17 cellular contexts compared by ENCODE assay signal in the genomic region with DNA sequence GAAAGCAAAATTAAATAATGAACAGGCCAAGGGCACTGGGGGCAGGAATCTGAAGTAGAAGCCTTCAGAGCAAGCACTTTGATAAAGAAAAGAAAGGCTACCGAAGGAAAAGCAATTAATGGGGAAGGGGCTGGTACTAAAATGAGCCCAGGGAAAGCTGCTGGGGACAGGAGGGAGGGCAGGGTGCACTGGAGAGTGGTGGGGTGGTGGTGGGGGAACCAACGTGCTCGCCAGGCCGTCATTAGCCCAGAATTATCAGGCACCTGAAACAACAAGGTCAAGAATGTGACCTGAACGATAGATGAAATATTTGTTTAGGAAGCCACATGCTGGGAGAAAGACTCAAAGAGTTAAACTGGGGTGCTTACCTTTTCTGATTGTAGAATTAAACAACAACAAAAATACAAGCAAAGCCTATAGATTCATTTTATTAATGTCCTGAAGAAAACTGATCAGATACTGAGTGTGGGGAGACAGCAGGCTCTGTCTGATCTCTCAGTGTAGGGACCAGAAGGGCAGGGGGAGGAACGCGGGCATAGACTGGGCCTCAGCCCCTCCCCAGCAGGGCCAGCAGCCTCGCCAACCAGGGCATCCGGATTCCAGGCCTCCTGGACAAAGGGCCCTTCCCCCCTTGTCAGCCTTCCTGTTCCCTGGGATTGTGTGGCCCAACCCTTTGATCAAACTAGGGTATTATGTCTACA.
DNase-seq lines count a peak whose midpoint lies in the region; ATAC-seq and TF ChIP-seq lines count a peak whose summit lies in the region.
"Had no signal": no experiment of that assay in that cellular context is flagged by ENCODE, and none has a peak within 500 bp of the region (broad histone marks: within the 10 kb centered on the region; RNA-seq: fewer than 3 reads in every experiment).

No MANE protein-coding gene starts in this region.

- TF ChIP-seq CTCF in nephron progenitor cell (IDR thresholded peaks at IDR 0.05) (no peak), glutamatergic neuron (IDR thresholded peaks at IDR 0.05; ENCODE audit: partially characterized antibody, unreplicated experiment) (no peak)

- no peaks in the 10 kb centered on the region for H3K27me3 Mint-ChIP-seq in nephron progenitor cell (ENCODE audit: low read depth, poor library complexity)
- H3K27me3 Mint-ChIP-seq in glutamatergic neuron (ENCODE audit: unreplicated experiment) = no peaks in the 10 kb centered on the region

- WGBS in iPS DF 6.9 (ENCODE audit: insufficient coverage, insufficient read length) = no CpG with 5 or more reads among the region's 9 CpGs

- DNase-seq in Daoy (ENCODE audit: low read depth) (peak; percentile 5), SW480 (ENCODE audit: low spot score) (peak; percentile 83), iPS DF 6.9 (ENCODE audit: low read depth, low spot score) (peak; percentile 35), nephron progenitor cell (peak; percentile 31), glutamatergic neuron (no peak), midbrain (lab: John Stamatoyannopoulos, UW) (no peak)
- DNase-seq: anterior cingulate cortex; COR-L47; dorsolateral prefrontal cortex; naive B cell; NCI-H1048; NCI-H2171; SJCRH30; stimulated activated naive CD4-positive, alpha-beta T cell treated with Interleukin-2 at 50 U/mL for 16 hours had no signal

- H3K27me3 ChIP-seq in iPS DF 6.9 (ENCODE audit: control insufficient read depth, insufficient read depth, low read length) = no peaks in the 10 kb centered on the region
- H3K27me3 ChIP-seq: dorsolateral prefrontal cortex had no signal

- no peak overlapping the region for H3K27ac ChIP-seq in iPS DF 6.9 (ENCODE audit: low read length)
- H3K27ac ChIP-seq: dorsolateral prefrontal cortex, SJCRH30 had no signal

- peaks cover 4% of the 10 kb centered on the region; the same call in 1 of the 2 replicates for H3K4me1 ChIP-seq in iPS DF 6.9 (ENCODE audit: control insufficient read depth, insufficient read depth, low read length)
- H3K4me1 ChIP-seq: SJCRH30 had no signal

- H3K27ac Mint-ChIP-seq in nephron progenitor cell (peak overlapping the region; percentile 99), glutamatergic neuron (ENCODE audit: unreplicated experiment) (no peak overlapping the region)
- H3K27ac Mint-ChIP-seq: naive B cell had no signal

- no peak overlapping the region for H3K4me3 ChIP-seq in iPS DF 6.9 (ENCODE audit: low read length)
- H3K4me3 ChIP-seq: dorsolateral prefrontal cortex, SJCRH30 had no signal

- ATAC-seq in HG03378 (IDR thresholded peaks at IDR 0.05; ENCODE audit: unreplicated experiment) (no peak), esophagus mucosa (no peak)

- no peaks in the 10 kb centered on the region for H3K36me3 ChIP-seq in iPS DF 6.9 (ENCODE audit: control insufficient read depth, insufficient read depth, low read length)
- H3K36me3 ChIP-seq: SJCRH30 had no signal

- H3K9me3 Mint-ChIP-seq in nephron progenitor cell = peaks cover 32% of the 10 kb centered on the region
- peaks cover 5% of the 10 kb centered on the region for H3K9me3 Mint-ChIP-seq in glutamatergic neuron (ENCODE audit: unreplicated experiment)

- peak overlapping the region; percentile 42 for H3K4me3 Mint-ChIP-seq in nephron progenitor cell
- no peak overlapping the region for H3K4me3 Mint-ChIP-seq in glutamatergic neuron (ENCODE audit: unreplicated experiment)
- H3K4me3 Mint-ChIP-seq: IgD-negative memory B cell, naive B cell had no signal

- H3K4me1 Mint-ChIP-seq in nephron progenitor cell (peaks cover 40% of the 10 kb centered on the region), glutamatergic neuron (ENCODE audit: low read depth, unreplicated experiment) (no peaks in the 10 kb centered on the region)
- H3K4me1 Mint-ChIP-seq: IgD-negative memory B cell, naive B cell had no signal

- H3K36me3 Mint-ChIP-seq in nephron progenitor cell (ENCODE audit: low read depth) = peaks cover 16% of the 10 kb centered on the region
- peaks cover 10% of the 10 kb centered on the region for H3K36me3 Mint-ChIP-seq in glutamatergic neuron (ENCODE audit: unreplicated experiment)

- no peaks in the 10 kb centered on the region for H3K9me3 ChIP-seq in iPS DF 6.9 (ENCODE audit: control insufficient read depth, insufficient read depth, low read length)
- H3K9me3 ChIP-seq: SJCRH30 had no signal

Comparison
In these comparisons a context has a peak if more than half of its experiments do, and no peak if none do; other contexts are left out.
1. DNase-seq: peak in Daoy (single experiment), SW480 (single experiment), iPS DF 6.9 (single experiment) and nephron progenitor cell (single experiment); none in glutamatergic neuron (single experiment) and midbrain (single experiment).